In the genomic region with DNA sequence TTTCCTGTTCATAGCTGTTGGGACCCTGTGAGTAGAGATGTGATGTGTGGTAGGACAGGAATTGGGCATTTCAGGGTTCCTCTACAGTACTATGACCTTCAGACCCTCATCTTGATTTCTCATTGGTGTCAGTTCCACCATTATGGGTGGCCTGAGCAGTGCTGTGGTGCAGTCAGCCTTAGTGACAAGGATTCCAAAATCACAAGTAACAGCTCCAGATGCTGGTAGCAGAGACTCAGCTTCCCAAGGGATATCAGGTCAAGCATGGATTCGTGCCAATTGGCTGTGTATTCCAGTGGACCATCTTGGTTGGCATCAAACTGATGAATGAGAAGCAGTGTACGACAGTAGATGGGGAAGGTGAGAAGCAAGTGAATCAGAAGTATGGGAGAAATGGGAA, we compare ENCODE assay signal across 21 cellular contexts. TPM values are rescaled to one million over a fixed set of nuclear protein-coding genes. Genes with fewer than 3 reads are reported as not detected.
DNase-seq lines count a peak whose midpoint lies in the region.
"Had no signal": no experiment of that assay in that cellular context is flagged by ENCODE, and none has a peak within 500 bp of the region (broad histone marks: within the 10 kb centered on the region; RNA-seq: fewer than 3 reads in every experiment).

No MANE protein-coding gene starts in this region.

- H3K4me1 ChIP-seq in CD4-positive, alpha-beta memory T cell (ENCODE audit: insufficient read depth, low read length): peaks cover 13% of the 10 kb centered on the region

- H3K4me1 Mint-ChIP-seq in activated T-cell treated with anti-CD3 and anti-CD28 coated beads, Interleukin-2, amount 50 U/mL, for 24 hours (ENCODE audit: low read depth): peaks cover 20% of the 10 kb centered on the region
- H3K4me1 Mint-ChIP-seq in CD4-positive, alpha-beta memory T cell: peaks cover 11 to 34% (median 14%) of the 10 kb centered on the region in 4 donors
- peaks cover 26% of the 10 kb centered on the region for H3K4me1 Mint-ChIP-seq in dendritic cell treated with granulocyte-macrophage colony-stimulating factor and Interleukin-4, amounts not matched to agents 40 ng/mL and 50 ng/mL, for 4 days (ENCODE audit: low read depth)

- H3K27ac Mint-ChIP-seq in activated T-cell treated with anti-CD3 and anti-CD28 coated beads, Interleukin-2, amount 50 U/mL, for 24 hours: peak overlapping the region; percentile 6
- H3K27ac Mint-ChIP-seq in CD4-positive, alpha-beta memory T cell: peak overlapping the region in 5 of 7 donors; percentile 18 to 85 (median 58)
- H3K27ac Mint-ChIP-seq in dendritic cell treated with granulocyte-macrophage colony-stimulating factor and Interleukin-4, amounts not matched to agents 40 ng/mL and 50 ng/mL, for 4 days: peak overlapping the region; percentile 81

- peaks cover 6% of the 10 kb centered on the region for H3K36me3 ChIP-seq in CD4-positive, alpha-beta memory T cell (ENCODE audit: insufficient read depth, low read length)

- no peaks in the 10 kb centered on the region for H3K27me3 ChIP-seq in CD4-positive, alpha-beta memory T cell (ENCODE audit: insufficient read depth, low read length)
- H3K27me3 ChIP-seq: BLaER1 treated with 17β-estradiol and CSF1 and Interleukin-3, amounts not matched to agents 10 nM and 100 nM; Peyer's patch had no signal

- no peak for DNase-seq in activated T-cell treated with anti-CD3 and anti-CD28 coated beads, Interleukin-2, amount 50 U/mL, for 24 hours
- DNase-seq in activated T-cell treated with anti-CD3 and anti-CD28 coated beads, Interleukin-2, amount 50 U/mL, for 1 hour: no peak
- DNase-seq in CD4-positive, alpha-beta memory T cell: no peak
- DNase-seq in COLO668 (lab: John Stamatoyannopoulos, UW; ENCODE audit: unreplicated experiment) (no peak), DMS79 (lab: John Stamatoyannopoulos, UW) (no peak), T-helper 9 cell (no peak)
- DNase-seq: GM23248, H7, Karpas-422, NCI-H1092, NCI-H1417 treated with DMSO at 0.1 percent for 48 hours, NCI-H1694 treated with DMSO at 0.1 percent for 48 hours, NCI-H2081, NCI-H226, NCI-H510A, NCI-H69, OCI-M1, Peyer's patch, SHP77 treated with DMSO at 0.1 percent for 48 hours had no signal

- no peak overlapping the region for H3K4me3 Mint-ChIP-seq in activated T-cell treated with anti-CD3 and anti-CD28 coated beads, Interleukin-2, amount 50 U/mL, for 24 hours
- H3K4me3 Mint-ChIP-seq in CD4-positive, alpha-beta memory T cell: peak overlapping the region in 1 of 8 donors; percentile 17
- H3K4me3 Mint-ChIP-seq in dendritic cell treated with granulocyte-macrophage colony-stimulating factor and Interleukin-4, amounts not matched to agents 40 ng/mL and 50 ng/mL, for 4 days: no peak overlapping the region

- POLR2A ChIA-PET in CD4-positive, alpha-beta memory T cell (lab: Charles Lee; ENCODE audit: partially characterized antibody): interaction anchor here (1.8 kb wide), 1 partner anchor 64 kb away, joined by 5 read pairs; the partner anchor contains the start of gene SEC23B

- CTCF ChIA-PET in CD4-positive, alpha-beta memory T cell (lab: Charles Lee; ENCODE audit: partially characterized antibody): no interaction called here

- no peaks in the 10 kb centered on the region for H3K9me3 ChIP-seq in CD4-positive, alpha-beta memory T cell (ENCODE audit: control insufficient read depth in 1 of 2, low read length in 2 of 2)
- H3K9me3 ChIP-seq: Peyer's patch had no signal

- H3K36me3 Mint-ChIP-seq in activated T-cell treated with anti-CD3 and anti-CD28 coated beads, Interleukin-2, amount 50 U/mL, for 24 hours (ENCODE audit: low read depth): peaks cover 48% of the 10 kb centered on the region
- H3K36me3 Mint-ChIP-seq in CD4-positive, alpha-beta memory T cell: peaks cover 23 to 33% of the 10 kb centered on the region in 2 donors
- H3K36me3 Mint-ChIP-seq in dendritic cell treated with granulocyte-macrophage colony-stimulating factor and Interleukin-4, amounts not matched to agents 40 ng/mL and 50 ng/mL, for 4 days (ENCODE audit: low read depth): peaks cover 33% of the 10 kb centered on the region

- H3K9me3 Mint-ChIP-seq in activated T-cell treated with anti-CD3 and anti-CD28 coated beads, Interleukin-2, amount 50 U/mL, for 24 hours: no peaks in the 10 kb centered on the region
- H3K9me3 Mint-ChIP-seq in CD4-positive, alpha-beta memory T cell: peaks cover 0 to 4% (median under 1%) of the 10 kb centered on the region in 8 donors
- H3K9me3 Mint-ChIP-seq in dendritic cell treated with granulocyte-macrophage colony-stimulating factor and Interleukin-4, amounts not matched to agents 40 ng/mL and 50 ng/mL, for 4 days: no peaks in the 10 kb centered on the region

- intact Hi-C loops in CD4-positive, alpha-beta memory T cell (cut with micrococcal nuclease): no loop called here
- intact Hi-C loops in dendritic cell treated with granulocyte-macrophage colony-stimulating factor and Interleukin-4, amounts not matched to agents 40 ng/mL and 50 ng/mL, for 4 days (cut with micrococcal nuclease): no loop called here

- no peak overlapping the region for H3K4me3 ChIP-seq in CD4-positive, alpha-beta memory T cell (ENCODE audit: low read length in 2 of 2)
- H3K4me3 ChIP-seq: BLaER1 treated with 17β-estradiol and CSF1 and Interleukin-3, amounts not matched to agents 10 nM and 100 nM; GM23248; Peyer's patch had no signal

- H3K27me3 Mint-ChIP-seq in activated T-cell treated with anti-CD3 and anti-CD28 coated beads, Interleukin-2, amount 50 U/mL, for 24 hours: no peaks in the 10 kb centered on the region
- no peaks in the 10 kb centered on the region for H3K27me3 Mint-ChIP-seq in CD4-positive, alpha-beta memory T cell
- H3K27me3 Mint-ChIP-seq in dendritic cell treated with granulocyte-macrophage colony-stimulating factor and Interleukin-4, amounts not matched to agents 40 ng/mL and 50 ng/mL, for 4 days: no peaks in the 10 kb centered on the region

- H3K27ac ChIP-seq in CD4-positive, alpha-beta memory T cell (ENCODE audit: low read depth, low read length): no peak overlapping the region
- H3K27ac ChIP-seq: BLaER1 treated with 17β-estradiol and CSF1 and Interleukin-3, amounts not matched to agents 10 nM and 100 nM; GM23248; Peyer's patch had no signal

RNA-seq across cellular contexts. Expression of gene SMIM26, which starts 3.8 kb away (rescaled TPM):
- 10 to 100 TPM; 60.2 to 64.2 TPM for total RNA-seq in CD4-positive, alpha-beta memory T cell
- polyA plus RNA-seq in CD4-positive, alpha-beta memory T cell: 100 to 1,000 TPM; 186 to 233 TPM

RNA-seq across cellular contexts. Expression of gene DTD1, which starts 16.8 kb away (rescaled TPM):
- total RNA-seq in CD4-positive, alpha-beta memory T cell: 10 to 100 TPM; 15.9 to 18.1 TPM
- 10 to 100 TPM; 57.8 to 61.8 TPM for polyA plus RNA-seq in CD4-positive, alpha-beta memory T cell

Comparison
In these comparisons a context has a peak if more than half of its experiments do, and no peak if none do; other contexts are left out.
1. H3K27ac Mint-ChIP-seq: peak in every context shown above with its lines; median percentile 81 in dendritic cell treated with granulocyte-macrophage colony-stimulating factor and Interleukin-4, amounts not matched to agents 40 ng/mL and 50 ng/mL, for 4 days; 58 in CD4-positive, alpha-beta memory T cell; 6 in activated T-cell treated with anti-CD3 and anti-CD28 coated beads, Interleukin-2, amount 50 U/mL, for 24 hours.